ENCODE assay signal across 21 cellular contexts in the genomic region with DNA sequence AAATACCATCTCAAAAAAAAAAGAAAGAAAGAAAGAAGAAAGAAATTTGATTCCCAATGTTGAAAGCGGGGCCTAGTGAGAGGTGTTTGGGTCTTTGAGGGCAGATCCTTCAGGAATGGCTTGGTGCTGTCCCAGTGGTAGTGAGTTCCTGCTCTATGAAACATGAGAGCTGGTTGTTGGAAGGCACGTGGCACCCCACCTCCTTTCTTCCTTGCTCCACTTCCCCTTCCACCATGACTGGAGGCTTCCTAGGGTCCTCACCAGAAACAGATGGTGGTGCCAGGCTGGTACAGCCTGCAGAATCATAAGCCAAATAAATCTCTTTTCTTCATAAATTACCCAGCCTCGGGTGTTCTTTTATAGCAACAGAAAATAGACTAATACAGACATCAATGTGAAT.
"Had no signal": no experiment of that assay in that cellular context is flagged by ENCODE, and none has a peak within 500 bp of the region (broad histone marks: within the 10 kb centered on the region; RNA-seq: fewer than 3 reads in every experiment).

No MANE protein-coding gene starts in this region.

- H3K4me3 ChIP-seq: SJSA1, SK-N-MC had no signal

- H3K27ac ChIP-seq: KMS-11, SJSA1, SK-N-MC had no signal

- H3K9ac ChIP-seq: KMS-11 had no signal

- DNase-seq: Kasumi-1, MM.1S, NCI-H1048, NCI-H1105, NCI-H1417, NCI-H1436 treated with DMSO at 0.1 percent for 48 hours, NCI-H1694, NCI-H187 treated with DMSO at 0.1 percent for 48 hours, NCI-H2029 treated with DMSO at 0.1 percent for 48 hours, NCI-H226, NCI-H446, NCI-H510A, NCI-H524 treated with DMSO at 0.1 percent for 48 hours, NCI-H774, Right ventricle myocardium superior, RPMI8226, SIG-M5 had no signal

- H3K36me3 ChIP-seq: SJSA1 had no signal

- H3K27me3 ChIP-seq: SJSA1 had no signal

- H3K4me1 ChIP-seq: SJSA1 had no signal

- H3K9me3 ChIP-seq: SJSA1 had no signal

- FAIRE-seq: RCC 7860 had no signal

- H3K4me2 ChIP-seq: KMS-11 had no signal
